Comparison of ENCODE assay signal across 8 cellular contexts in the genomic region with DNA sequence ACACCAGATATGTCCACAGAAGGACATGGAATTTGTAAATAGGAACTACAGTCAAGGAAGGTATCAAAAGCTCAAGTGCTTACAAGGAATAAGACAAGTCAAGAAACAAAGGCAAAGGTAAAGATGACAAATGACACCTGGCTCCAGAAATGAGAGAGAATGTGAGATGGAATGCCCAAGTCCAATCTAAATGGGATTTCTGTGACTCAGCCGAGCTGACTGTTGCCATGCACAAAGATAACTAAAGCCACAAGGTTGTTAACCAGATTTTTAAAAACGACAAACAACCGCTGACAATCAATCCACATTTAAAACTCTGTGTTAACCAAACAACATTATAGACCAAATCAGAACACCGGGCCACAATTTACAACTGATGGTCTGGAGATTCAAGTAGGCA. TPM values are rescaled to one million over a fixed set of nuclear protein-coding genes. Genes with fewer than 3 reads are reported as not detected.
DNase-seq lines count a peak whose midpoint lies in the region; ATAC-seq and TF ChIP-seq lines count a peak whose summit lies in the region.

No MANE protein-coding gene starts in this region.

- peaks cover 24% of the 10 kb centered on the region for H3K36me3 Mint-ChIP-seq in progenitor cell of endocrine pancreas (ENCODE audit: insufficient read depth)

- no peaks in the 10 kb centered on the region for H3K27me3 Mint-ChIP-seq in progenitor cell of endocrine pancreas

- peaks cover 37% of the 10 kb centered on the region for H3K36me3 ChIP-seq in RWPE2 (ENCODE audit: low read depth)
- H3K36me3 ChIP-seq in esophagus squamous epithelium, result peaks cover 0 to 30% (median 0%) of the 10 kb centered on the region in 3 donors

- H3K4me1 ChIP-seq in RWPE2 (ENCODE audit: insufficient read depth, poor library complexity, severe bottlenecking), result peaks cover 20% of the 10 kb centered on the region
- H3K4me1 ChIP-seq in esophagus squamous epithelium, result peaks cover 0 to 26% (median 10%) of the 10 kb centered on the region in 3 donors

- H3K27ac Mint-ChIP-seq in progenitor cell of endocrine pancreas, result peak overlapping the region; percentile 97

- peak overlapping the region; percentile 91 for H3K4me3 Mint-ChIP-seq in progenitor cell of endocrine pancreas (ENCODE audit: low read depth)

- peak; percentile 26 for DNase-seq in NCI-H1092 treated with DMSO at 0.1 percent for 48 hours (lab: John Stamatoyannopoulos, UW)
- DNase-seq in NCI-H1092 (lab: John Stamatoyannopoulos, UW), result no peak
- no peak for DNase-seq in RWPE2 (ENCODE audit: low spot score)
- no peak for DNase-seq in esophagus squamous epithelium (lab: John Stamatoyannopoulos, UW)
- DNase-seq in progenitor cell of endocrine pancreas (ENCODE audit: low spot score, unreplicated experiment), result no peak

- H3K27me3 ChIP-seq in RWPE2 (ENCODE audit: insufficient read depth, poor library complexity, severe bottlenecking), result no peaks in the 10 kb centered on the region
- no peaks in the 10 kb centered on the region for H3K27me3 ChIP-seq in esophagus squamous epithelium

- H3K27ac ChIP-seq in RWPE2 (ENCODE audit: poor library complexity, severe bottlenecking) (peak overlapping the region; percentile 63), esophagus squamous epithelium (peak overlapping the region; percentile 78 to 90 (median 84))

- peaks cover 26% of the 10 kb centered on the region for H3K4me1 Mint-ChIP-seq in progenitor cell of endocrine pancreas (ENCODE audit: low read depth)

- ATAC-seq in RWPE2 (ENCODE audit: low read depth) (no peak), GM18861 (IDR thresholded peaks at IDR 0.05; ENCODE audit: unreplicated experiment) (no peak), HG02885 (IDR thresholded peaks at IDR 0.05; ENCODE audit: poor library complexity, unreplicated experiment) (no peak), GM21526 (IDR thresholded peaks at IDR 0.05; ENCODE audit: low FRiP score, unreplicated experiment) (no peak)

- peaks cover 10% of the 10 kb centered on the region for H3K9me3 Mint-ChIP-seq in progenitor cell of endocrine pancreas (ENCODE audit: low read depth)

- no peak for TF ChIP-seq CTCF in RWPE2 (IDR thresholded peaks at IDR 0.05; ENCODE audit: poor library complexity, severe bottlenecking)
- TF ChIP-seq CTCF in esophagus squamous epithelium (IDR thresholded peaks at IDR 0.05), result no peak
- TF ChIP-seq CTCF in progenitor cell of endocrine pancreas (IDR thresholded peaks at IDR 0.05; ENCODE audit: unreplicated experiment), result no peak

- TF ChIP-seq POLR2A in esophagus squamous epithelium (IDR thresholded peaks at IDR 0.05), result no peak

- no peaks in the 10 kb centered on the region for H3K9me3 ChIP-seq in RWPE2 (ENCODE audit: severe bottlenecking)
- H3K9me3 ChIP-seq in esophagus squamous epithelium, result peaks cover 0 to 3% (median 0%) of the 10 kb centered on the region in 3 donors

- intact Hi-C loops in esophagus squamous epithelium (cut with DNase I), result no loop called here

- peak overlapping the region; percentile 68 for H3K4me3 ChIP-seq in RWPE2 (ENCODE audit: severe bottlenecking)
- H3K4me3 ChIP-seq in esophagus squamous epithelium, result peak overlapping the region; percentile 59 to 95 (median 86)

- 7% methylated on average over 4 of the region's 4 CpGs for WGBS in esophagus squamous epithelium, 2 donors

RNA-seq across cellular contexts. Expression of gene NFXL1, which starts 1.1 kb away (rescaled TPM):
- total RNA-seq in esophagus squamous epithelium, result 10 to 100 TPM in 1 of 4 donors, 1 to 10 TPM in 3; 5.2 to 13.4 (median 7.5) TPM
- total RNA-seq in progenitor cell of endocrine pancreas, result 39.3 and 39.6 TPM in 2 replicates
